15 cellular contexts compared by ENCODE assay signal in genomic region chr18:54742654-54743053, GRCh38.
A peak's percentile ranks its signal among the peaks of the same experiment; 100 is the strongest.
DNase-seq lines count a peak whose midpoint lies in the region; ATAC-seq and TF ChIP-seq lines count a peak whose summit lies in the region.
"Had no signal": no experiment of that assay in that cellular context is flagged by ENCODE, and none has a peak within 500 bp of the region (broad histone marks: within the 10 kb centered on the region; RNA-seq: fewer than 3 reads in every experiment).

No MANE protein-coding gene starts in this region.

- H3K79me2 ChIP-seq in ACC112 (ENCODE audit: control insufficient read depth, insufficient read depth, low read length, unreplicated experiment) (no peaks in the 10 kb centered on the region), neural progenitor cell (ENCODE audit: low read depth) (no peaks in the 10 kb centered on the region)

- DNase-seq in Peyer's patch (peak in 2 of 3 donors; percentile 17 to 57), fibroblast of mammary gland (ENCODE audit: low read depth) (peak; percentile 100), neural progenitor cell (ENCODE audit: low spot score) (no peak), NCI-H146 treated with DMSO at 0.1 percent for 48 hours (lab: John Stamatoyannopoulos, UW; ENCODE audit: unreplicated experiment) (no peak), T-helper 2 cell (no peak), NCI-H2227 treated with DMSO at 0.1 percent for 48 hours (lab: John Stamatoyannopoulos, UW) (no peak)
- DNase-seq: effector memory CD4-positive, alpha-beta T cell; NCI-H1694 treated with DMSO at 0.1 percent for 48 hours; stimulated activated CD4-positive, alpha-beta T cell treated with anti-CD3 and anti-CD28 coated beads, Interleukin-1b, Interleukin-23, amount 100 ng/mL, for 48 hours had no signal

- H3K9ac ChIP-seq in neural progenitor cell: no peak overlapping the region
- H3K9ac ChIP-seq: BLaER1 treated with 17β-estradiol and CSF1 and Interleukin-3, amounts not matched to agents 10 nM and 100 nM had no signal

- no peaks in the 10 kb centered on the region for H3K36me3 Mint-ChIP-seq in neural progenitor cell
- H3K36me3 Mint-ChIP-seq: memory B cell had no signal

- no peaks in the 10 kb centered on the region for H3K9me3 Mint-ChIP-seq in neural progenitor cell
- H3K9me3 Mint-ChIP-seq: GM23338 had no signal

- TF ChIP-seq CTCF in Peyer's patch (IDR thresholded peaks at IDR 0.05) (no peak), fibroblast of mammary gland (conservative IDR thresholded peaks at IDR 0.05; ENCODE audit: control insufficient read depth, insufficient read depth, low read depth, low read length) (no peak), neural progenitor cell (IDR thresholded peaks at IDR 0.05) (no peak)

- H3F3A ChIP-seq in neural progenitor cell (ENCODE audit: low read depth): no peaks in the 10 kb centered on the region

- no peak for TF ChIP-seq POLR2A in Peyer's patch (IDR thresholded peaks at IDR 0.05)

- no peaks in the 10 kb centered on the region for H3K27me3 Mint-ChIP-seq in neural progenitor cell (ENCODE audit: insufficient read depth, low read depth)

- H3K4me2 ChIP-seq in neural progenitor cell: no peak overlapping the region
- H3K4me2 ChIP-seq: GM23338 had no signal

- H3K4me3 Mint-ChIP-seq in neural progenitor cell: no peak overlapping the region
- H3K4me3 Mint-ChIP-seq: GM23338, memory B cell had no signal

- ATAC-seq in GM18858 (IDR thresholded peaks at IDR 0.05; ENCODE audit: unreplicated experiment): no peak
- ATAC-seq: GM23338 had no signal

- H3K27ac ChIP-seq in ACC112 (ENCODE audit: low read depth, low read length) (peak overlapping the region; percentile 93), Peyer's patch (no peak overlapping the region), neural progenitor cell (no peak overlapping the region)
- H3K27ac ChIP-seq: BLaER1 treated with 17β-estradiol and CSF1 and Interleukin-3, amounts not matched to agents 10 nM and 100 nM; SK-N-MC had no signal

- H4K20me1 ChIP-seq in neural progenitor cell (ENCODE audit: low read depth): no peaks in the 10 kb centered on the region
- H4K20me1 ChIP-seq: BLaER1 treated with 17β-estradiol and CSF1 and Interleukin-3, amounts not matched to agents 10 nM and 100 nM had no signal

- H3K4me1 ChIP-seq in ACC112 (ENCODE audit: control insufficient read depth, insufficient read depth, low read length, unreplicated experiment): peaks cover 58% of the 10 kb centered on the region
- H3K4me1 ChIP-seq in Peyer's patch: no peaks in the 10 kb centered on the region
- no peaks in the 10 kb centered on the region for H3K4me1 ChIP-seq in neural progenitor cell

- H3K4me1 Mint-ChIP-seq in neural progenitor cell: no peaks in the 10 kb centered on the region
- H3K4me1 Mint-ChIP-seq: GM23338, memory B cell had no signal

- H3K36me3 ChIP-seq in ACC112 (ENCODE audit: insufficient read depth, low read length) (no peaks in the 10 kb centered on the region), Peyer's patch (no peaks in the 10 kb centered on the region), neural progenitor cell (no peaks in the 10 kb centered on the region)
- H3K36me3 ChIP-seq: BLaER1 treated with 17β-estradiol and CSF1 and Interleukin-3, amounts not matched to agents 10 nM and 100 nM had no signal

- no peak overlapping the region for H2AFZ ChIP-seq in ACC112 (ENCODE audit: low read length, unreplicated experiment)
- peak overlapping the region; percentile 10 for H2AFZ ChIP-seq in neural progenitor cell (replicated peaks)

- no peaks in the 10 kb centered on the region for H3K27me3 ChIP-seq in ACC112 (ENCODE audit: insufficient read depth, low read length)
- H3K27me3 ChIP-seq in Peyer's patch: no peaks in the 10 kb centered on the region
- no peaks in the 10 kb centered on the region for H3K27me3 ChIP-seq in neural progenitor cell
- H3K27me3 ChIP-seq: BLaER1 treated with 17β-estradiol and CSF1 and Interleukin-3, amounts not matched to agents 10 nM and 100 nM had no signal

- H3K9me3 ChIP-seq in Peyer's patch (no peaks in the 10 kb centered on the region), neural progenitor cell (ENCODE audit: low read depth) (no peaks in the 10 kb centered on the region)

- peak overlapping the region; percentile 18; the same call in 1 of the 2 replicates for H3K4me3 ChIP-seq in ACC112 (ENCODE audit: low read depth, low read length)
- H3K4me3 ChIP-seq in Peyer's patch: no peak overlapping the region
- H3K4me3 ChIP-seq in fibroblast of mammary gland (ENCODE audit: control insufficient read depth, low read depth, low read length): no peak overlapping the region
- no peak overlapping the region for H3K4me3 ChIP-seq in neural progenitor cell
- H3K4me3 ChIP-seq: BLaER1 treated with 17β-estradiol and CSF1 and Interleukin-3, amounts not matched to agents 10 nM and 100 nM; GM23338; SK-N-MC had no signal

- H3K27ac Mint-ChIP-seq in neural progenitor cell: no peak overlapping the region
- H3K27ac Mint-ChIP-seq: GM23338, memory B cell had no signal

Comparison
In these comparisons a context has a peak if more than half of its experiments do, and no peak if none do; other contexts are left out.
1. DNase-seq: peak in Peyer's patch (2 of 3) and fibroblast of mammary gland (single experiment); none in neural progenitor cell (single experiment), NCI-H146 treated with DMSO at 0.1 percent for 48 hours (single experiment), T-helper 2 cell (0 of 5) and NCI-H2227 treated with DMSO at 0.1 percent for 48 hours (single experiment).